In genomic region chr22:49645257-49645656, GRCh38 we compare ENCODE assay signal across 31 cellular contexts.
"Had no signal": no experiment of that assay in that cellular context is flagged by ENCODE, and none has a peak within 500 bp of the region (broad histone marks: within the 10 kb centered on the region; RNA-seq: fewer than 3 reads in every experiment).

No MANE protein-coding gene starts in this region.

- H3K4me1 ChIP-seq: ascending aorta had no signal

- DNase-seq: activated B cell treated with CpG ODN at 0.5 μM for 24 hours; activated CD4-positive, alpha-beta memory T cell treated with anti-CD3 and anti-CD28 coated beads for 36 hours; activated CD4-positive, alpha-beta T cell treated with anti-CD3 and anti-CD28 coated beads for 4 hours; activated CD4-positive, alpha-beta T cell treated with anti-CD3 and anti-CD28 coated beads, Interleukin-2, amount 10 ng/mL, durations not matched to agents 24 days and 14 days; activated CD4-positive, alpha-beta T cell treated with anti-CD3 and anti-CD28 coated beads, Interleukin-2, amount 50 U/mL, for 1 hour; activated CD4-positive, alpha-beta T cell treated with anti-CD3 and anti-CD28 coated beads, Interleukin-2, amount 50 U/mL, for 4 hours; activated CD4-positive, CD25-positive, alpha-beta regulatory T cell treated with anti-CD3 and anti-CD28 coated beads, Interleukin-2, amount 50 U/mL, for 72 hours; activated CD8-positive, alpha-beta memory T cell treated with anti-CD3 and anti-CD28 coated beads, Interleukin-2, amount 50 U/mL, for 4 hours; activated CD8-positive, alpha-beta T cell treated with anti-CD3 and anti-CD28 coated beads for 36 hours; activated effector memory CD4-positive, alpha-beta T cell treated with anti-CD3 and anti-CD28 coated beads, Interleukin-2, amount 50 U/mL, for 16 hours; activated gamma-delta T cell treated with Interleukin-2 at 50 U/mL for 16 hours; activated naive CD4-positive, alpha-beta T cell; activated naive CD4-positive, alpha-beta T cell treated with anti-CD3 and anti-CD28 coated beads for 36 hours; activated naive CD8-positive, alpha-beta T cell treated with anti-CD3 and anti-CD28 coated beads, Interleukin-2, amount 10 ng/mL, durations not matched to agents 7 days and 5 days; activated naive CD8-positive, alpha-beta T cell treated with anti-CD3 and anti-CD28 coated beads, Interleukin-2, amount 50 U/mL, for 24 hours; activated T-cell treated with anti-CD3 and anti-CD28 coated beads for 4 hours; activated T-cell treated with anti-CD3 and anti-CD28 coated beads, Interleukin-2, amount 50 U/mL, for 1 hour; activated T-cell treated with anti-CD3 and anti-CD28 coated beads, Interleukin-2, amount 50 U/mL, for 4 hours; activated T-cell treated with anti-CD3 and anti-CD28 coated beads, Interleukin-2, amount 50 U/mL, for 72 hours; amygdala; anterior cingulate cortex; caudate nucleus; cerebellar nuclear complex; T-helper 2 cell; T-helper 9 cell had no signal

- H3K36me3 ChIP-seq: ascending aorta, cardiac muscle cell had no signal

- H3K4me3 ChIP-seq: ascending aorta, cardiac muscle cell had no signal

- H3K27me3 ChIP-seq: ascending aorta, cardiac muscle cell had no signal

- H3K27ac ChIP-seq: ascending aorta, cardiac muscle cell, VCaP had no signal

- H3K9me3 ChIP-seq: ascending aorta had no signal

- ATAC-seq: activated CD8-positive, alpha-beta T cell treated with anti-CD3 and anti-CD28 coated beads for 36 hours; activated naive CD8-positive, alpha-beta T cell treated with anti-CD3 and anti-CD28 coated beads, Interleukin-2, amount 50 U/mL, for 24 hours; activated T-cell treated with anti-CD3 and anti-CD28 coated beads, Interleukin-2, amount 50 U/mL, for 4 hours; activated T-cell treated with anti-CD3 and anti-CD28 coated beads, Interleukin-2, amount 50 U/mL, for 72 hours; activated T-helper 17 cell treated with anti-CD3 and anti-CD28 coated beads, Interleukin-2, amount 50 U/mL, for 72 hours had no signal

- FAIRE-seq: bronchial epithelial cell, TTC549 had no signal
